ENCODE assay signal across 1 cellular context in the genomic region with DNA sequence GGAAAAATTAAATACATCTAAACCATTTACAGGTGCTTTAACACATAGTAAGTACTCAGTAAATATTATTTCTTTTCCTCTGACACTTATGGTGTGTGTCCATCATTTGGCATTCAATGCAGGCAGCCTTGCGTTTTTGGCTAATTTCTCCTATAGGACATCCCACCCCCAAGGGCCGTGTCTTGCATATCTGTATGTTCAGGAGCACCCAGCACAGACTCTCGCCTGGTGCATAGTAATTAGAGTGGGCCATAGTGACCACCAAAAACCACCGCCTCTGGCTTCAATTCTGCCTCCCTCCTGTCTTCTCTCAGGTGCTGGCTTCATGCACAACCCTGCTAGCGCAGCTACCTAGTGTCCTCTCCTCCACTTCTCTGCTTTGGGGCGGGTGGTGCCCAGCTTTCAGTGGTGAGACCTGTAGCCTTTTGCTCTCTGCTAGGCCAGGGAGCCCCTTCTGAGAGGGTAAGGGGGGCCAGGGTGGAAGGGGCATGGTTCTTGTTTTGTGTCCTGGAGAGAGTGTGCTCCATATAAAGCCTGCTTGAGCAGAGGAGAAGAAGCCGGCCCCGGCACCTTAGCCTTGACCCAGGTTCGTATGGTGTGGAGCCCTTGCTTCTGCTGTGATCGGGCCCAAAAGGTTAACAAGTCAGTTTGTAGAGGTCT.
TF ChIP-seq lines count a peak whose summit lies in the region.

No MANE protein-coding gene starts in this region.

TF ChIP-seq in WTC11, 78 proteins besides CTCF, POLR2A, EP300 and RAD21 (continued from another document):
- no peak for TF ChIP-seq PRDM15 (CRISPR knock-in tag; IDR thresholded peaks at IDR 0.05)
- no peak for TF ChIP-seq ZBTB21 (CRISPR knock-in tag; IDR thresholded peaks at IDR 0.05; ENCODE audit: borderline replicate concordance)
- TF ChIP-seq CBFB (CRISPR knock-in tag; IDR thresholded peaks at IDR 0.05; ENCODE audit: low read depth): no peak
- no peak for TF ChIP-seq ZNF423 (CRISPR knock-in tag; IDR thresholded peaks at IDR 0.05)
